ENCODE assay signal across 33 cellular contexts in the genomic region with DNA sequence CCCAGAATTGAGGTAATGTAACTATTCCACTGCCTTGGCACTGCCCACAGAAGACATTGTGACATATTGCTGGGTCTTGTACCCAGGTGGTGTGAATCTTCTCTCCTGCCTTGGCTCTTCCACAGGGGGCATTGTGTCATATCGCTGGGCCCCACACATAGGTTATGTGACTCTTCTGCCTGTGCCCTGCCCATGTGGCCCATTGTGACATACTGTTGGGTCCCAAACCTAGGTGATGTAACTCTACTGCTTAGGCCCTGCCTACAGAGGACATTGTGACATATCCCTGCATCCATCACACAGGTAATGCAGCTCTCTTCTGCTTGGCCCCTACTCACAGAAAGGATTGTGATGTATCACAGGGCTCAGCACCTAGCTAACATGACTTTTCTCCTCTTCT.
"Had no signal": no experiment of that assay in that cellular context is flagged by ENCODE, and none has a peak within 500 bp of the region (broad histone marks: within the 10 kb centered on the region; RNA-seq: fewer than 3 reads in every experiment).

No MANE protein-coding gene starts in this region.

- H3K27me3 ChIP-seq: ascending aorta, cardiac muscle cell, MG63 had no signal

- H3K27ac ChIP-seq: ascending aorta, cardiac muscle cell, PC-9, RWPE1, VCaP had no signal

- H3K4me3 ChIP-seq: ascending aorta, cardiac muscle cell, MG63, PC-9 had no signal

- H3K9me3 ChIP-seq: ascending aorta, MG63 had no signal

- H3K4me1 Mint-ChIP-seq: activated B cell treated with CpG ODN at 0.5 μM for 24 hours had no signal

- ATAC-seq: Right ventricle myocardium inferior had no signal

- H3K4me3 Mint-ChIP-seq: activated B cell treated with CpG ODN at 0.5 μM for 24 hours; activated CD4-positive, alpha-beta memory T cell treated with anti-CD3 and anti-CD28 coated beads for 36 hours; activated naive CD8-positive, alpha-beta T cell treated with anti-CD3 and anti-CD28 coated beads, Interleukin-2, amount 10 ng/mL, durations not matched to agents 7 days and 5 days; central memory CD8-positive, alpha-beta T cell had no signal

- H3K9me3 Mint-ChIP-seq: activated B cell treated with CpG ODN at 0.5 μM for 24 hours; activated CD4-positive, alpha-beta memory T cell treated with anti-CD3 and anti-CD28 coated beads for 36 hours; central memory CD8-positive, alpha-beta T cell had no signal

- H3K4me1 ChIP-seq: ascending aorta had no signal

- DNase-seq: activated B cell treated with CpG ODN at 0.5 μM for 24 hours; activated CD4-positive, alpha-beta memory T cell treated with anti-CD3 and anti-CD28 coated beads for 36 hours; activated CD4-positive, alpha-beta T cell treated with anti-CD3 and anti-CD28 coated beads for 4 hours; activated CD4-positive, alpha-beta T cell treated with anti-CD3 and anti-CD28 coated beads, Interleukin-2, amount 50 U/mL, for 1 hour; activated CD4-positive, CD25-positive, alpha-beta regulatory T cell treated with anti-CD3 and anti-CD28 coated beads, Interleukin-2, amount 50 U/mL, for 72 hours; activated CD8-positive, alpha-beta memory T cell treated with anti-CD3 and anti-CD28 coated beads, Interleukin-2, amount 50 U/mL, for 4 hours; activated effector memory CD4-positive, alpha-beta T cell treated with Interleukin-2 at 50 U/mL for 16 hours; activated naive CD4-positive, alpha-beta T cell treated with anti-CD3 and anti-CD28 coated beads, Interleukin-2, amount 50 U/mL, for 16 hours; activated naive CD8-positive, alpha-beta T cell treated with anti-CD3 and anti-CD28 coated beads, Interleukin-2, amount 10 ng/mL, durations not matched to agents 7 days and 5 days; activated T-cell treated with anti-CD3 and anti-CD28 coated beads, Interleukin-2, amount 50 U/mL, for 48 hours; amygdala; Kasumi-1; KBM-7; MG63; NCI-H1092; NCI-H1436 treated with DMSO at 0.1 percent for 48 hours; NCI-H1694 treated with DMSO at 0.1 percent for 48 hours; NCI-H2029; NCI-H510A; NCI-H526; NCI-H748 treated with DMSO at 0.1 percent for 48 hours; NK-92 treated with Interleukin-12 subunit alpha and Interleukin-12 subunit beta, amount 100 ng/mL, for 24 hours; PC-9; SW 1271; T-helper 1 cell; T-helper 2 cell; T-helper 9 cell had no signal

- H3K27ac Mint-ChIP-seq: activated B cell treated with CpG ODN at 0.5 μM for 24 hours; activated CD4-positive, alpha-beta memory T cell treated with anti-CD3 and anti-CD28 coated beads for 36 hours; activated naive CD8-positive, alpha-beta T cell treated with anti-CD3 and anti-CD28 coated beads, Interleukin-2, amount 10 ng/mL, durations not matched to agents 7 days and 5 days had no signal

- H3K27me3 Mint-ChIP-seq: activated B cell treated with CpG ODN at 0.5 μM for 24 hours; activated CD4-positive, alpha-beta memory T cell treated with anti-CD3 and anti-CD28 coated beads for 36 hours; activated naive CD8-positive, alpha-beta T cell treated with anti-CD3 and anti-CD28 coated beads, Interleukin-2, amount 10 ng/mL, durations not matched to agents 7 days and 5 days; central memory CD8-positive, alpha-beta T cell had no signal
